Comparison of ENCODE assay signal across 1 cellular context in genomic region chr9:70262948-70263347, GRCh38.
TF ChIP-seq lines count a peak whose summit lies in the region.

No MANE protein-coding gene starts in this region.

TF ChIP-seq in SK-N-SH, 30 proteins besides CTCF, POLR2A, EP300 and RAD21 (continued from another document):
- no peak for TF ChIP-seq RCOR1 (IDR thresholded peaks at IDR 0.05; ENCODE audit: low read length)
- no peak for TF ChIP-seq GABPA (IDR thresholded peaks at IDR 0.05; ENCODE audit: low read depth)
- TF ChIP-seq REST (IDR thresholded peaks at IDR 0.05; ENCODE audit: low read depth, low read length): no peak
- no peak for TF ChIP-seq ELF1 (IDR thresholded peaks at IDR 0.05)
- no peak for TF ChIP-seq FOXJ3 (CRISPR knock-in tag; IDR thresholded peaks at IDR 0.05)
